Comparison of ENCODE assay signal across 17 cellular contexts in genomic region chr22:46858181-46858771, GRCh38.
DNase-seq lines count a peak whose midpoint lies in the region; ATAC-seq and TF ChIP-seq lines count a peak whose summit lies in the region.
"Had no signal": no experiment of that assay in that cellular context is flagged by ENCODE, and none has a peak within 500 bp of the region (broad histone marks: within the 10 kb centered on the region; RNA-seq: fewer than 3 reads in every experiment).

No MANE protein-coding gene starts in this region.

- H3K9me3 ChIP-seq in uterus: no peaks in the 10 kb centered on the region
- H3K9me3 ChIP-seq: A549, Caco-2 had no signal

- H3K27me3 ChIP-seq in uterus: no peaks in the 10 kb centered on the region

- H3K27me3 Mint-ChIP-seq in T-helper 1 cell treated with Interleukin-12 subunit alpha and Interleukin-12 subunit beta and Interleukin-4 antibody, amounts not matched to agents 30 μg/mL and 1 μg/mL, for 36 hours (ENCODE audit: low read depth): no peaks in the 10 kb centered on the region
- H3K27me3 Mint-ChIP-seq in osteocyte (ENCODE audit: unreplicated experiment): no peaks in the 10 kb centered on the region
- H3K27me3 Mint-ChIP-seq in stimulated activated memory B cell treated with anti-CD40 and anti-IgM and Interleukin-4, amounts not matched to agents 10 μg/mL and 1 μg/mL and 100 μg/mL, for 72 hours: no peaks in the 10 kb centered on the region
- H3K27me3 Mint-ChIP-seq: CD4-positive, alpha-beta T cell had no signal

- H3K4me1 Mint-ChIP-seq in T-helper 1 cell treated with Interleukin-12 subunit alpha and Interleukin-12 subunit beta and Interleukin-4 antibody, amounts not matched to agents 30 μg/mL and 1 μg/mL, for 36 hours (ENCODE audit: low read depth): peaks cover 4% of the 10 kb centered on the region
- peaks cover 2% of the 10 kb centered on the region for H3K4me1 Mint-ChIP-seq in osteocyte (ENCODE audit: unreplicated experiment)
- peaks cover 70% of the 10 kb centered on the region for H3K4me1 Mint-ChIP-seq in stimulated activated memory B cell treated with anti-CD40 and anti-IgM and Interleukin-4, amounts not matched to agents 10 μg/mL and 1 μg/mL and 100 μg/mL, for 72 hours

- no peaks in the 10 kb centered on the region for H3K36me3 ChIP-seq in uterus

- no peak for ATAC-seq in stimulated activated memory B cell treated with anti-CD40 and anti-IgM and Interleukin-4, amounts not matched to agents 10 μg/mL and 1 μg/mL and 100 μg/mL, for 72 hours
- no peak for ATAC-seq in GM19452 (IDR thresholded peaks at IDR 0.05; ENCODE audit: unreplicated experiment)
- ATAC-seq: A549, K562 had no signal

- peaks cover 6% of the 10 kb centered on the region for H3K9me3 Mint-ChIP-seq in T-helper 1 cell treated with Interleukin-12 subunit alpha and Interleukin-12 subunit beta and Interleukin-4 antibody, amounts not matched to agents 30 μg/mL and 1 μg/mL, for 36 hours
- H3K9me3 Mint-ChIP-seq in osteocyte (ENCODE audit: unreplicated experiment): peaks cover 4% of the 10 kb centered on the region
- H3K9me3 Mint-ChIP-seq in stimulated activated memory B cell treated with anti-CD40 and anti-IgM and Interleukin-4, amounts not matched to agents 10 μg/mL and 1 μg/mL and 100 μg/mL, for 72 hours: no peaks in the 10 kb centered on the region
- H3K9me3 Mint-ChIP-seq: CD4-positive, alpha-beta T cell had no signal

- DNase-seq in T-helper 1 cell (no peak), osteocyte (ENCODE audit: extremely low spot score, unreplicated experiment) (peak; percentile 69), T-helper 9 cell (no peak), uterus (no peak)
- DNase-seq: AML-193; Caco-2; CD4-positive, alpha-beta T cell; GF-D8; HCEC 1CT; IMR-90 had no signal

- no peak overlapping the region for H3K4me3 Mint-ChIP-seq in T-helper 1 cell treated with Interleukin-12 subunit alpha and Interleukin-12 subunit beta and Interleukin-4 antibody, amounts not matched to agents 30 μg/mL and 1 μg/mL, for 36 hours
- no peak overlapping the region for H3K4me3 Mint-ChIP-seq in osteocyte (ENCODE audit: unreplicated experiment)
- H3K4me3 Mint-ChIP-seq in stimulated activated memory B cell treated with anti-CD40 and anti-IgM and Interleukin-4, amounts not matched to agents 10 μg/mL and 1 μg/mL and 100 μg/mL, for 72 hours: peak overlapping the region; percentile 31
- H3K4me3 Mint-ChIP-seq: CD4-positive, alpha-beta T cell had no signal

- intact Hi-C loops in uterus (cut with DNase I; ENCODE audit: low total_unique reads): no loop called here

- no peak overlapping the region for H3K4me3 ChIP-seq in uterus
- H3K4me3 ChIP-seq: A549, K562 had no signal

- no peak for TF ChIP-seq POLR2A in uterus (IDR thresholded peaks at IDR 0.05)

- H3K4me1 ChIP-seq in uterus: no peaks in the 10 kb centered on the region
- H3K4me1 ChIP-seq: A549 had no signal

- H3K36me3 Mint-ChIP-seq in T-helper 1 cell treated with Interleukin-12 subunit alpha and Interleukin-12 subunit beta and Interleukin-4 antibody, amounts not matched to agents 30 μg/mL and 1 μg/mL, for 36 hours (ENCODE audit: low read depth): no peaks in the 10 kb centered on the region
- H3K36me3 Mint-ChIP-seq in osteocyte (ENCODE audit: unreplicated experiment): peaks cover 8% of the 10 kb centered on the region
- peaks cover 32% of the 10 kb centered on the region for H3K36me3 Mint-ChIP-seq in stimulated activated memory B cell treated with anti-CD40 and anti-IgM and Interleukin-4, amounts not matched to agents 10 μg/mL and 1 μg/mL and 100 μg/mL, for 72 hours

- no peak overlapping the region for H3K27ac ChIP-seq in uterus
- H3K27ac ChIP-seq: 22Rv1, A549, C4-2B had no signal

- H3K27ac Mint-ChIP-seq in T-helper 1 cell treated with Interleukin-12 subunit alpha and Interleukin-12 subunit beta and Interleukin-4 antibody, amounts not matched to agents 30 μg/mL and 1 μg/mL, for 36 hours: peak overlapping the region; percentile 31
- no peak overlapping the region for H3K27ac Mint-ChIP-seq in osteocyte (ENCODE audit: unreplicated experiment)
- no peak overlapping the region for H3K27ac Mint-ChIP-seq in stimulated activated memory B cell treated with anti-CD40 and anti-IgM and Interleukin-4, amounts not matched to agents 10 μg/mL and 1 μg/mL and 100 μg/mL, for 72 hours
- H3K27ac Mint-ChIP-seq: CD4-positive, alpha-beta T cell had no signal

- TF ChIP-seq CTCF in osteocyte (IDR thresholded peaks at IDR 0.05) (no peak), uterus (IDR thresholded peaks at IDR 0.05) (no peak)
